Comparison of ENCODE assay signal across 1 cellular context in the genomic region with DNA sequence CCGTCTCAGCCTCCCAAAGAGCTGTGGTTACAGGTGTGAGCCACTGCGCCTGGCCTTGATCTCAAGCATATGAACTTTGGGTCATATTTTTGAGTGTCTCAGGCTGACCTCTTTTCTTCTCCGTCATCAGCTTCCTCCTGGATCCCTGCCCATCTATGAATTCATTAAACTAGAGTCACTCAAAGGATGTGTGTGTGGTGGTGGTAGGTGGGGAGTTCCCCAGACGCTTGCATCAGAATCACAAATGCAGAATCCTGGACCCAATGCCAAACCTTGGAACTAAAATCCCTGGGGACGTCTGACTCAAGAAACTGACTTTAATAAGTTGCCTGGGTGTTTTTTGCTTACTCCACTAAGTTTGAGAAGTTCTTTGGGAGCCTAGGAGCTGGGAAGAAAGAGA.
TF ChIP-seq lines count a peak whose summit lies in the region.

No MANE protein-coding gene starts in this region.

TF ChIP-seq in GM12878, 131 proteins besides CTCF, POLR2A, EP300 and RAD21 (continued from another document and continues in another):
- TF ChIP-seq, protein P1, sequence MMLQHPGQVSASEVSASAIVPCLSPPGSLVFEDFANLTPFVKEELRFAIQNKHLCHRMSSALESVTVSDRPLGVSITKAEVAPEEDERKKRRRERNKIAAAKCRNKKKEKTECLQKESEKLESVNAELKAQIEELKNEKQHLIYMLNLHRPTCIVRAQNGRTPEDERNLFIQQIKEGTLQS (IDR thresholded peaks at IDR 0.05; ENCODE audit: borderline replicate concordance, extremely low read depth, low read depth, low read length) = no peak
- no peak for TF ChIP-seq SMAD1 (IDR thresholded peaks at IDR 0.05; ENCODE audit: low read depth, partially characterized antibody)
- 0 out of 2 replicates have a peak, but pooled peaks have one; percentile 17 for TF ChIP-seq ATF7 (IDR thresholded peaks at IDR 0.05; ENCODE audit: low read depth)
- no peak for TF ChIP-seq ESRRA (IDR thresholded peaks at IDR 0.05; ENCODE audit: low read length)
- no peak for TF ChIP-seq STAT1 (conservative IDR thresholded peaks at IDR 0.05)
- TF ChIP-seq NRF1 (conservative IDR thresholded peaks at IDR 0.05; ENCODE audit: low read depth, low read length) = no peak
- TF ChIP-seq PAX5 (IDR thresholded peaks at IDR 0.05; ENCODE audit: borderline replicate concordance, low read depth, low read length) = no peak
- TF ChIP-seq NR2C2 (IDR thresholded peaks at IDR 0.05; ENCODE audit: borderline replicate concordance, control insufficient read depth, insufficient read length, low read depth) = no peak
- no peak for TF ChIP-seq BMI1 (IDR thresholded peaks at IDR 0.05; ENCODE audit: borderline replicate concordance)
- peak; percentile 62; the same call in 1 of the 2 replicates for TF ChIP-seq RUNX3 (IDR thresholded peaks at IDR 0.05; ENCODE audit: low read length)
- TF ChIP-seq, protein P2, sequence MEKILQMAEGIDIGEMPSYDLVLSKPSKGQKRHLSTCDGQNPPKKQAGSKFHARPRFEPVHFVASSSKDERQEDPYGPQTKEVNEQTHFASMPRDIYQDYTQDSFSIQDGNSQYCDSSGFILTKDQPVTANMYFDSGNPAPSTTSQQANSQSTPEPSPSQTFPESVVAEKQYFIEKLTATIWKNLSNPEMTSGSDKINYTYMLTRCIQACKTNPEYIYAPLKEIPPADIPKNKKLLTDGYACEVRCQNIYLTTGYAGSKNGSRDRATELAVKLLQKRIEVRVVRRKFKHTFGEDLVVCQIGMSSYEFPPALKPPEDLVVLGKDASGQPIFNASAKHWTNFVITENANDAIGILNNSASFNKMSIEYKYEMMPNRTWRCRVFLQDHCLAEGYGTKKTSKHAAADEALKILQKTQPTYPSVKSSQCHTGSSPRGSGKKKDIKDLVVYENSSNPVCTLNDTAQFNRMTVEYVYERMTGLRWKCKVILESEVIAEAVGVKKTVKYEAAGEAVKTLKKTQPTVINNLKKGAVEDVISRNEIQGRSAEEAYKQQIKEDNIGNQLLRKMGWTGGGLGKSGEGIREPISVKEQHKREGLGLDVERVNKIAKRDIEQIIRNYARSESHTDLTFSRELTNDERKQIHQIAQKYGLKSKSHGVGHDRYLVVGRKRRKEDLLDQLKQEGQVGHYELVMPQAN (conservative IDR thresholded peaks at IDR 0.05) = no peak
- 0 out of 2 replicates have a peak, but pooled peaks have one; percentile 7 for TF ChIP-seq NR2C1 (IDR thresholded peaks at IDR 0.05)
- peak; percentile 63 for TF ChIP-seq IKZF1 (conservative IDR thresholded peaks at IDR 0.05)
- TF ChIP-seq RFX5 (IDR thresholded peaks at IDR 0.05; ENCODE audit: low read depth, low read length) = no peak
- no peak for TF ChIP-seq HSF1 (IDR thresholded peaks at IDR 0.05; ENCODE audit: low read depth, low read length)
- no peak for TF ChIP-seq NFYA (IDR thresholded peaks at IDR 0.05; ENCODE audit: borderline replicate concordance, low read depth, low read length)
- no peak for TF ChIP-seq MYC (IDR thresholded peaks at IDR 0.05; ENCODE audit: insufficient read depth, insufficient read length, insufficient replicate concordance, low read length, severe bottlenecking)
- TF ChIP-seq PAX8 (IDR thresholded peaks at IDR 0.05) = no peak
- no peak for TF ChIP-seq BRCA1 (IDR thresholded peaks at IDR 0.05; ENCODE audit: low read depth, low read length)
- no peak for TF ChIP-seq SUZ12 (IDR thresholded peaks at IDR 0.05; ENCODE audit: unreplicated experiment)
- TF ChIP-seq MTA3 (IDR thresholded peaks at IDR 0.05; ENCODE audit: borderline replicate concordance, low read length) = no peak
- TF ChIP-seq, protein P3, sequence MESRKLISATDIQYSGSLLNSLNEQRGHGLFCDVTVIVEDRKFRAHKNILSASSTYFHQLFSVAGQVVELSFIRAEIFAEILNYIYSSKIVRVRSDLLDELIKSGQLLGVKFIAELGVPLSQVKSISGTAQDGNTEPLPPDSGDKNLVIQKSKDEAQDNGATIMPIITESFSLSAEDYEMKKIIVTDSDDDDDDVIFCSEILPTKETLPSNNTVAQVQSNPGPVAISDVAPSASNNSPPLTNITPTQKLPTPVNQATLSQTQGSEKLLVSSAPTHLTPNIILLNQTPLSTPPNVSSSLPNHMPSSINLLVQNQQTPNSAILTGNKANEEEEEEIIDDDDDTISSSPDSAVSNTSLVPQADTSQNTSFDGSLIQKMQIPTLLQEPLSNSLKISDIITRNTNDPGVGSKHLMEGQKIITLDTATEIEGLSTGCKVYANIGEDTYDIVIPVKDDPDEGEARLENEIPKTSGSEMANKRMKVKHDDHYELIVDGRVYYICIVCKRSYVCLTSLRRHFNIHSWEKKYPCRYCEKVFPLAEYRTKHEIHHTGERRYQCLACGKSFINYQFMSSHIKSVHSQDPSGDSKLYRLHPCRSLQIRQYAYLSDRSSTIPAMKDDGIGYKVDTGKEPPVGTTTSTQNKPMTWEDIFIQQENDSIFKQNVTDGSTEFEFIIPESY (IDR thresholded peaks at IDR 0.05) = no peak
- no peak for TF ChIP-seq RELA (IDR thresholded peaks at IDR 0.05; ENCODE audit: borderline replicate concordance, partially characterized antibody)
- no peak for TF ChIP-seq ZNF384 (IDR thresholded peaks at IDR 0.05; ENCODE audit: borderline replicate concordance, low read depth, low read length)
- TF ChIP-seq, protein P4, sequence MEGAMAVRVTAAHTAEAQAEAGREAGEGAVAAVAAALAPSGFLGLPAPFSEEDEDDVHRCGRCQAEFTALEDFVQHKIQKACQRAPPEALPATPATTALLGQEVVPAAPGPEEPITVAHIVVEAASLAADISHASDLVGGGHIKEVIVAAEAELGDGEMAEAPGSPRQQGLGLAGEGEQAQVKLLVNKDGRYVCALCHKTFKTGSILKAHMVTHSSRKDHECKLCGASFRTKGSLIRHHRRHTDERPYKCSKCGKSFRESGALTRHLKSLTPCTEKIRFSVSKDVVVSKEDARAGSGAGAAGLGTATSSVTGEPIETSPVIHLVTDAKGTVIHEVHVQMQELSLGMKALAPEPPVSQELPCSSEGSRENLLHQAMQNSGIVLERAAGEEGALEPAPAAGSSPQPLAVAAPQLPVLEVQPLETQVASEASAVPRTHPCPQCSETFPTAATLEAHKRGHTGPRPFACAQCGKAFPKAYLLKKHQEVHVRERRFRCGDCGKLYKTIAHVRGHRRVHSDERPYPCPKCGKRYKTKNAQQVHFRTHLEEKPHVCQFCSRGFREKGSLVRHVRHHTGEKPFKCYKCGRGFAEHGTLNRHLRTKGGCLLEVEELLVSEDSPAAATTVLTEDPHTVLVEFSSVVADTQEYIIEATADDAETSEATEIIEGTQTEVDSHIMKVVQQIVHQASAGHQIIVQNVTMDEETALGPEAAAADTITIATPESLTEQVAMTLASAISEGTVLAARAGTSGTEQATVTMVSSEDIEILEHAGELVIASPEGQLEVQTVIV (IDR thresholded peaks at IDR 0.05; ENCODE audit: borderline replicate concordance, partially characterized antibody) = no peak
- no peak for TF ChIP-seq TCF3 (IDR thresholded peaks at IDR 0.05; ENCODE audit: borderline replicate concordance, insufficient read depth, low read depth, low read length)
- no peak for TF ChIP-seq DPF2 (IDR thresholded peaks at IDR 0.05)
- TF ChIP-seq SMC3 (IDR thresholded peaks at IDR 0.05; ENCODE audit: borderline replicate concordance, low read length) = no peak
- TF ChIP-seq HCFC1 (IDR thresholded peaks at IDR 0.05; ENCODE audit: low read length) = no peak
- TF ChIP-seq, protein P5, sequence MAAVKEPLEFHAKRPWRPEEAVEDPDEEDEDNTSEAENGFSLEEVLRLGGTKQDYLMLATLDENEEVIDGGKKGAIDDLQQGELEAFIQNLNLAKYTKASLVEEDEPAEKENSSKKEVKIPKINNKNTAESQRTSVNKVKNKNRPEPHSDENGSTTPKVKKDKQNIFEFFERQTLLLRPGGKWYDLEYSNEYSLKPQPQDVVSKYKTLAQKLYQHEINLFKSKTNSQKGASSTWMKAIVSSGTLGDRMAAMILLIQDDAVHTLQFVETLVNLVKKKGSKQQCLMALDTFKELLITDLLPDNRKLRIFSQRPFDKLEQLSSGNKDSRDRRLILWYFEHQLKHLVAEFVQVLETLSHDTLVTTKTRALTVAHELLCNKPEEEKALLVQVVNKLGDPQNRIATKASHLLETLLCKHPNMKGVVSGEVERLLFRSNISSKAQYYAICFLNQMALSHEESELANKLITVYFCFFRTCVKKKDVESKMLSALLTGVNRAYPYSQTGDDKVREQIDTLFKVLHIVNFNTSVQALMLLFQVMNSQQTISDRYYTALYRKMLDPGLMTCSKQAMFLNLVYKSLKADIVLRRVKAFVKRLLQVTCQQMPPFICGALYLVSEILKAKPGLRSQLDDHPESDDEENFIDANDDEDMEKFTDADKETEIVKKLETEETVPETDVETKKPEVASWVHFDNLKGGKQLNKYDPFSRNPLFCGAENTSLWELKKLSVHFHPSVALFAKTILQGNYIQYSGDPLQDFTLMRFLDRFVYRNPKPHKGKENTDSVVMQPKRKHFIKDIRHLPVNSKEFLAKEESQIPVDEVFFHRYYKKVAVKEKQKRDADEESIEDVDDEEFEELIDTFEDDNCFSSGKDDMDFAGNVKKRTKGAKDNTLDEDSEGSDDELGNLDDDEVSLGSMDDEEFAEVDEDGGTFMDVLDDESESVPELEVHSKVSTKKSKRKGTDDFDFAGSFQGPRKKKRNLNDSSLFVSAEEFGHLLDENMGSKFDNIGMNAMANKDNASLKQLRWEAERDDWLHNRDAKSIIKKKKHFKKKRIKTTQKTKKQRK (IDR thresholded peaks at IDR 0.05; ENCODE audit: low read depth, low read length) = no peak
- no peak for TF ChIP-seq RAD51 (IDR thresholded peaks at IDR 0.05)
- TF ChIP-seq KDM1A (IDR thresholded peaks at IDR 0.05; ENCODE audit: borderline replicate concordance) = no peak
- no peak for TF ChIP-seq BACH1 (IDR thresholded peaks at IDR 0.05; ENCODE audit: borderline replicate concordance)
- TF ChIP-seq CBFB (IDR thresholded peaks at IDR 0.05; ENCODE audit: low read depth) = no peak
- TF ChIP-seq SUPT20H (IDR thresholded peaks at IDR 0.05; ENCODE audit: borderline replicate concordance, control insufficient read depth, low read depth, low read length) = no peak
- TF ChIP-seq ETV6 (conservative IDR thresholded peaks at IDR 0.05 in 1 of 2, IDR thresholded peaks at IDR 0.05 in 1 of 2; ENCODE audit: borderline replicate concordance in 1 of 2, low read depth in 1 of 2) = no peak
- no peak for TF ChIP-seq GATAD2B (conservative IDR thresholded peaks at IDR 0.05; ENCODE audit: low read depth)
- TF ChIP-seq, protein P6, sequence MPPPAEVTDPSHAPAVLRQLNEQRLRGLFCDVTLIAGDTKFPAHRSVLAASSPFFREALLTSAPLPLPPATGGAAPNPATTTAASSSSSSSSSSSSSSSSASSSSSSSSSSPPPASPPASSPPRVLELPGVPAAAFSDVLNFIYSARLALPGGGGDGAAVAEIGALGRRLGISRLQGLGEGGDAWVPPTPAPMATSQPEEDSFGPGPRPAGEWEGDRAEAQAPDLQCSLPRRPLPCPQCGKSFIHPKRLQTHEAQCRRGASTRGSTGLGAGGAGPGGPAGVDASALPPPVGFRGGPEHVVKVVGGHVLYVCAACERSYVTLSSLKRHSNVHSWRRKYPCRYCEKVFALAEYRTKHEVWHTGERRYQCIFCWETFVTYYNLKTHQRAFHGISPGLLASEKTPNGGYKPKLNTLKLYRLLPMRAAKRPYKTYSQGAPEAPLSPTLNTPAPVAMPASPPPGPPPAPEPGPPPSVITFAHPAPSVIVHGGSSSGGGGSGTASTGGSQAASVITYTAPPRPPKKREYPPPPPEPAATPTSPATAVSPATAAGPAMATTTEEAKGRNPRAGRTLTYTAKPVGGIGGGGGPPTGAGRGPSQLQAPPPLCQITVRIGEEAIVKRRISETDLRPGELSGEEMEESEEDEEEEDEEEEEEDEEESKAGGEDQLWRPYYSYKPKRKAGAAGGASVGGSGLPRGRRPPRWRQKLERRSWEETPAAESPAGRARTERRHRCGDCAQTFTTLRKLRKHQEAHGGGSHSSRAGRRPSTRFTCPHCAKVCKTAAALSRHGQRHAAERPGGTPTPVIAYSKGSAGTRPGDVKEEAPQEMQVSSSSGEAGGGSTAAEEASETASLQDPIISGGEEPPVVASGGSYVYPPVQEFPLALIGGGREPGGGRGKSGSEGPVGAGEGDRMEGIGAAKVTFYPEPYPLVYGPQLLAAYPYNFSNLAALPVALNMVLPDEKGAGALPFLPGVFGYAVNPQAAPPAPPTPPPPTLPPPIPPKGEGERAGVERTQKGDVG (CRISPR knock-in tag; IDR thresholded peaks at IDR 0.05) = no peak
- no peak for TF ChIP-seq USF2 (IDR thresholded peaks at IDR 0.05; ENCODE audit: borderline replicate concordance, low read depth, low read length)
- TF ChIP-seq, protein P7, sequence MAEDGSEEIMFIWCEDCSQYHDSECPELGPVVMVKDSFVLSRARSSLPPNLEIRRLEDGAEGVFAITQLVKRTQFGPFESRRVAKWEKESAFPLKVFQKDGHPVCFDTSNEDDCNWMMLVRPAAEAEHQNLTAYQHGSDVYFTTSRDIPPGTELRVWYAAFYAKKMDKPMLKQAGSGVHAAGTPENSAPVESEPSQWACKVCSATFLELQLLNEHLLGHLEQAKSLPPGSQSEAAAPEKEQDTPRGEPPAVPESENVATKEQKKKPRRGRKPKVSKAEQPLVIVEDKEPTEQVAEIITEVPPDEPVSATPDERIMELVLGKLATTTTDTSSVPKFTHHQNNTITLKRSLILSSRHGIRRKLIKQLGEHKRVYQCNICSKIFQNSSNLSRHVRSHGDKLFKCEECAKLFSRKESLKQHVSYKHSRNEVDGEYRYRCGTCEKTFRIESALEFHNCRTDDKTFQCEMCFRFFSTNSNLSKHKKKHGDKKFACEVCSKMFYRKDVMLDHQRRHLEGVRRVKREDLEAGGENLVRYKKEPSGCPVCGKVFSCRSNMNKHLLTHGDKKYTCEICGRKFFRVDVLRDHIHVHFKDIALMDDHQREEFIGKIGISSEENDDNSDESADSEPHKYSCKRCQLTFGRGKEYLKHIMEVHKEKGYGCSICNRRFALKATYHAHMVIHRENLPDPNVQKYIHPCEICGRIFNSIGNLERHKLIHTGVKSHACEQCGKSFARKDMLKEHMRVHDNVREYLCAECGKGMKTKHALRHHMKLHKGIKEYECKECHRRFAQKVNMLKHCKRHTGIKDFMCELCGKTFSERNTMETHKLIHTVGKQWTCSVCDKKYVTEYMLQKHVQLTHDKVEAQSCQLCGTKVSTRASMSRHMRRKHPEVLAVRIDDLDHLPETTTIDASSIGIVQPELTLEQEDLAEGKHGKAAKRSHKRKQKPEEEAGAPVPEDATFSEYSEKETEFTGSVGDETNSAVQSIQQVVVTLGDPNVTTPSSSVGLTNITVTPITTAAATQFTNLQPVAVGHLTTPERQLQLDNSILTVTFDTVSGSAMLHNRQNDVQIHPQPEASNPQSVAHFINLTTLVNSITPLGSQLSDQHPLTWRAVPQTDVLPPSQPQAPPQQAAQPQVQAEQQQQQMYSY (CRISPR knock-in tag; IDR thresholded peaks at IDR 0.05) = no peak
